In the genomic region with DNA sequence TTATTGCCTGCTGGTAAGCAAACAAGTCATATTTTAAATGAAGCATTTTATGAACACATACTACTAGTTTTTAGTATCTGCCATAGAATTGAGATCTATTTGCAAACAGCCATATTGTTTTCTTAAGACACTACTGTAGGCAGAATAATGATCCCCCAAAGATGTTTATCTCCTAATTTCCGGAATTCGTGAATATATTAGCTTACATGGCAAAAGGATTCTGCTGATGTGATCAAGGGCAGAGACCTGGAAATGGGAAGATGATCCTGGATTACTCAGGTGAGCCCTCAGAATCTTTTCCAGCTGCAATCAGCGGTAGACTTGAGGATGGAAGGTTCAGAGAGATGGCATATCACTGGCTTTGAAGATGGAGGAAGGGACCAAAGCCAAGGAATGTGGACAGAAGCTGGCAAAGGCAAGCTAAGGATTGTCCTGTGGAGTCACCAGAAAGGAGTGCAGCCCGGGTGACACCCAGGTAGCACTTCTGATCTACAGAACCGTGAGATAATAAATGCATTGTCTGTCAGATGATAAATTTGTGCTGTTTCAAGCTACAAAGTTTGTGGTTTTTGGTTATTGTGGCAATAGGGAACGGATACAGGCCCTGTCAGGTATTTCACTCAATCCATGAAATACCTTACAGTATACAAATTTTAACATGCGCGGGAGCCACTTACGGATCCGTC, we compare ENCODE assay signal across 2 cellular contexts.
TF ChIP-seq lines count a peak whose summit lies in the region.

No MANE protein-coding gene starts in this region.

TF ChIP-seq in GM12878, 131 proteins besides CTCF, POLR2A, EP300 and RAD21:
- TF ChIP-seq, protein P1, sequence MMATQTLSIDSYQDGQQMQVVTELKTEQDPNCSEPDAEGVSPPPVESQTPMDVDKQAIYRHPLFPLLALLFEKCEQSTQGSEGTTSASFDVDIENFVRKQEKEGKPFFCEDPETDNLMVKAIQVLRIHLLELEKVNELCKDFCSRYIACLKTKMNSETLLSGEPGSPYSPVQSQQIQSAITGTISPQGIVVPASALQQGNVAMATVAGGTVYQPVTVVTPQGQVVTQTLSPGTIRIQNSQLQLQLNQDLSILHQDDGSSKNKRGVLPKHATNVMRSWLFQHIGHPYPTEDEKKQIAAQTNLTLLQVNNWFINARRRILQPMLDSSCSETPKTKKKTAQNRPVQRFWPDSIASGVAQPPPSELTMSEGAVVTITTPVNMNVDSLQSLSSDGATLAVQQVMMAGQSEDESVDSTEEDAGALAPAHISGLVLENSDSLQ (IDR thresholded peaks at IDR 0.05) = peak; percentile 42
- TF ChIP-seq RUNX3 (IDR thresholded peaks at IDR 0.05; ENCODE audit: low read length) (peak; percentile 69), BHLHE40 (IDR thresholded peaks at IDR 0.05; ENCODE audit: borderline replicate concordance in 1 of 2, low read depth in 2 of 2, low read length in 1 of 2) (no peak)

TF ChIP-seq in liver, 16 proteins besides CTCF, POLR2A, EP300 and RAD21:
- TF ChIP-seq, protein P2, sequence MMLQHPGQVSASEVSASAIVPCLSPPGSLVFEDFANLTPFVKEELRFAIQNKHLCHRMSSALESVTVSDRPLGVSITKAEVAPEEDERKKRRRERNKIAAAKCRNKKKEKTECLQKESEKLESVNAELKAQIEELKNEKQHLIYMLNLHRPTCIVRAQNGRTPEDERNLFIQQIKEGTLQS (IDR thresholded peaks at IDR 0.05) = no peak
- TF ChIP-seq, protein P3, sequence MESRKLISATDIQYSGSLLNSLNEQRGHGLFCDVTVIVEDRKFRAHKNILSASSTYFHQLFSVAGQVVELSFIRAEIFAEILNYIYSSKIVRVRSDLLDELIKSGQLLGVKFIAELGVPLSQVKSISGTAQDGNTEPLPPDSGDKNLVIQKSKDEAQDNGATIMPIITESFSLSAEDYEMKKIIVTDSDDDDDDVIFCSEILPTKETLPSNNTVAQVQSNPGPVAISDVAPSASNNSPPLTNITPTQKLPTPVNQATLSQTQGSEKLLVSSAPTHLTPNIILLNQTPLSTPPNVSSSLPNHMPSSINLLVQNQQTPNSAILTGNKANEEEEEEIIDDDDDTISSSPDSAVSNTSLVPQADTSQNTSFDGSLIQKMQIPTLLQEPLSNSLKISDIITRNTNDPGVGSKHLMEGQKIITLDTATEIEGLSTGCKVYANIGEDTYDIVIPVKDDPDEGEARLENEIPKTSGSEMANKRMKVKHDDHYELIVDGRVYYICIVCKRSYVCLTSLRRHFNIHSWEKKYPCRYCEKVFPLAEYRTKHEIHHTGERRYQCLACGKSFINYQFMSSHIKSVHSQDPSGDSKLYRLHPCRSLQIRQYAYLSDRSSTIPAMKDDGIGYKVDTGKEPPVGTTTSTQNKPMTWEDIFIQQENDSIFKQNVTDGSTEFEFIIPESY (IDR thresholded peaks at IDR 0.05) = no peak
- TF ChIP-seq TAF1 (conservative IDR thresholded peaks at IDR 0.05) (no peak), EGR1 (IDR thresholded peaks at IDR 0.05; ENCODE audit: low read depth in 2 of 2) (no peak), FOXA2 (IDR thresholded peaks at IDR 0.05) (no peak), RXRA (IDR thresholded peaks at IDR 0.05) (no peak), JUND (IDR thresholded peaks at IDR 0.05) (no peak), YY1 (IDR thresholded peaks at IDR 0.05) (no peak), HNF4A (conservative IDR thresholded peaks at IDR 0.05) (no peak), HNF4G (IDR thresholded peaks at IDR 0.05) (no peak), SP1 (IDR thresholded peaks at IDR 0.05) (no peak), NR2F2 (IDR thresholded peaks at IDR 0.05) (no peak), GABPA (IDR thresholded peaks at IDR 0.05 in 1 of 2, conservative IDR thresholded peaks at IDR 0.05 in 1 of 2) (no peak), FOXA1 (IDR thresholded peaks at IDR 0.05) (no peak)
- TF ChIP-seq, protein P4, sequence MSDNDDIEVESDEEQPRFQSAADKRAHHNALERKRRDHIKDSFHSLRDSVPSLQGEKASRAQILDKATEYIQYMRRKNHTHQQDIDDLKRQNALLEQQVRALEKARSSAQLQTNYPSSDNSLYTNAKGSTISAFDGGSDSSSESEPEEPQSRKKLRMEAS (IDR thresholded peaks at IDR 0.05) = no peak
- TF ChIP-seq, protein P5, sequence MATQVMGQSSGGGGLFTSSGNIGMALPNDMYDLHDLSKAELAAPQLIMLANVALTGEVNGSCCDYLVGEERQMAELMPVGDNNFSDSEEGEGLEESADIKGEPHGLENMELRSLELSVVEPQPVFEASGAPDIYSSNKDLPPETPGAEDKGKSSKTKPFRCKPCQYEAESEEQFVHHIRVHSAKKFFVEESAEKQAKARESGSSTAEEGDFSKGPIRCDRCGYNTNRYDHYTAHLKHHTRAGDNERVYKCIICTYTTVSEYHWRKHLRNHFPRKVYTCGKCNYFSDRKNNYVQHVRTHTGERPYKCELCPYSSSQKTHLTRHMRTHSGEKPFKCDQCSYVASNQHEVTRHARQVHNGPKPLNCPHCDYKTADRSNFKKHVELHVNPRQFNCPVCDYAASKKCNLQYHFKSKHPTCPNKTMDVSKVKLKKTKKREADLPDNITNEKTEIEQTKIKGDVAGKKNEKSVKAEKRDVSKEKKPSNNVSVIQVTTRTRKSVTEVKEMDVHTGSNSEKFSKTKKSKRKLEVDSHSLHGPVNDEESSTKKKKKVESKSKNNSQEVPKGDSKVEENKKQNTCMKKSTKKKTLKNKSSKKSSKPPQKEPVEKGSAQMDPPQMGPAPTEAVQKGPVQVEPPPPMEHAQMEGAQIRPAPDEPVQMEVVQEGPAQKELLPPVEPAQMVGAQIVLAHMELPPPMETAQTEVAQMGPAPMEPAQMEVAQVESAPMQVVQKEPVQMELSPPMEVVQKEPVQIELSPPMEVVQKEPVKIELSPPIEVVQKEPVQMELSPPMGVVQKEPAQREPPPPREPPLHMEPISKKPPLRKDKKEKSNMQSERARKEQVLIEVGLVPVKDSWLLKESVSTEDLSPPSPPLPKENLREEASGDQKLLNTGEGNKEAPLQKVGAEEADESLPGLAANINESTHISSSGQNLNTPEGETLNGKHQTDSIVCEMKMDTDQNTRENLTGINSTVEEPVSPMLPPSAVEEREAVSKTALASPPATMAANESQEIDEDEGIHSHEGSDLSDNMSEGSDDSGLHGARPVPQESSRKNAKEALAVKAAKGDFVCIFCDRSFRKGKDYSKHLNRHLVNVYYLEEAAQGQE (IDR thresholded peaks at IDR 0.05) = no peak
